7 cellular contexts compared by ENCODE assay signal in genomic region chrX:18390941-18391538, GRCh38. TPM values are rescaled to one million over a fixed set of nuclear protein-coding genes. Genes with fewer than 3 reads are reported as not detected.
DNase-seq lines count a peak whose midpoint lies in the region; FAIRE-seq and TF ChIP-seq lines count a peak whose summit lies in the region.

No MANE protein-coding gene starts in this region.

- H3K36me3 ChIP-seq in bronchial epithelial cell (ENCODE audit: control insufficient read depth, insufficient read depth, low read length) = no peaks in the 10 kb centered on the region
- H3K36me3 ChIP-seq in kidney epithelial cell (ENCODE audit: control insufficient read depth, insufficient read depth, low read length) = no peaks in the 10 kb centered on the region

- H3K4me3 ChIP-seq in WI38 (ENCODE audit: low read depth, low read length) (no peak overlapping the region), bronchial epithelial cell (ENCODE audit: low read depth, low read length) (no peak overlapping the region), kidney epithelial cell (ENCODE audit: low read depth, low read length) (no peak overlapping the region)

- FAIRE-seq in GM18507 (lab: Jason Lieb, UNC) (peak; percentile 63), bronchial epithelial cell (lab: Jason Lieb, UNC) (no peak)

- TF ChIP-seq CTCF in WI38 (IDR thresholded peaks at IDR 0.05; ENCODE audit: low read depth, low read length) (peak; percentile 42; the same call in 1 of the 2 replicates), bronchial epithelial cell (IDR thresholded peaks at IDR 0.05; ENCODE audit: insufficient read depth, low read length, severe bottlenecking) (peak; percentile 39), kidney epithelial cell (IDR thresholded peaks at IDR 0.05; ENCODE audit: insufficient read depth, low read length, poor library complexity, severe bottlenecking) (peak; percentile 48)

- H3K27me3 ChIP-seq in bronchial epithelial cell (ENCODE audit: control insufficient read depth, insufficient read depth, low read length) (no peaks in the 10 kb centered on the region), kidney epithelial cell (ENCODE audit: control insufficient read depth, insufficient read depth, low read length) (no peaks in the 10 kb centered on the region)

- DNase-seq in GM18507 (ENCODE audit: extremely low spot score, insufficient read length, low read depth) (peak; percentile 12), NCI-H2029 (lab: John Stamatoyannopoulos, UW) (peak; percentile 32), bronchial epithelial cell (ENCODE audit: low read depth) (peak; percentile 35), kidney epithelial cell (ENCODE audit: low read depth) (peak; percentile 1), HPDE6-E6E7 (ENCODE audit: extremely low spot score) (no peak)
- DNase-seq in stimulated activated CD4-positive, alpha-beta T cell treated with anti-CD3 and anti-CD28 coated beads, Interleukin-2, amount 100 ng/mL, for 4 hours (ENCODE audit: low read depth) = peak; percentile 36

RNA-seq across cellular contexts. Expression of gene CDKL5, which starts 34.4 kb away (rescaled TPM):
- total RNA-seq in bronchial epithelial cell = 2.6 and 4.5 TPM in 2 replicates
- total RNA-seq in kidney epithelial cell = 6.9 and 8.6 TPM in 2 replicates

RNA-seq across cellular contexts. Expression of gene SCML2, which starts 36.6 kb away (rescaled TPM):
- total RNA-seq in bronchial epithelial cell (0.38 and 0.79 TPM in 2 replicates), kidney epithelial cell (1.2 and 1.5 TPM in 2 replicates)
